ENCODE assay signal across 27 cellular contexts in genomic region chr16:4641306-4641687, GRCh38. TPM values are rescaled to one million over a fixed set of nuclear protein-coding genes. Genes with fewer than 3 reads are reported as not detected.
DNase-seq lines count a peak whose midpoint lies in the region; ATAC-seq and TF ChIP-seq lines count a peak whose summit lies in the region.
"Had no signal": no experiment of that assay in that cellular context is flagged by ENCODE, and none has a peak within 500 bp of the region (broad histone marks: within the 10 kb centered on the region; RNA-seq: fewer than 3 reads in every experiment).

No MANE protein-coding gene starts in this region.

- no peak for DNase-seq in natural killer cell
- DNase-seq in natural killer cell treated with Interleukin-12 subunit alpha and Interleukin-12 subunit beta and Interleukin-15 and Interleukin-18, amount 100 ng/mL, for 72 hours (ENCODE audit: low spot score): no peak
- DNase-seq in activated T-helper 1 cell treated with anti-CD3 and anti-CD28 coated beads, Interleukin-12 subunit alpha, Interleukin-12 subunit beta, Interleukin-2, Interleukin-4 antibody, amounts not matched to agents 30 ng/mL and 10 ng/mL and 1 ng/mL, durations not matched to agents 14 hours and 24 hours and 36 hours (ENCODE audit: low spot score): no peak
- DNase-seq in memory B cell (ENCODE audit: low spot score in 2 of 2): no peak
- DNase-seq in upper lobe of left lung: peak in 1 of 2 donors; percentile 49
- no peak for DNase-seq in stimulated activated naive CD4-positive, alpha-beta T cell (lab: John Stamatoyannopoulos, UW)
- DNase-seq in NOMO-1 treated with dmso at 0.1 percent for 144 hours (lab: John Stamatoyannopoulos, UW; ENCODE audit: unreplicated experiment): no peak
- no peak for DNase-seq in body of pancreas
- DNase-seq: activated B cell treated with CpG ODN at 0.5 μM for 24 hours; activated CD4-positive, alpha-beta T cell treated with anti-CD3 and anti-CD28 coated beads, Interleukin-2, amount 50 U/mL, for 4 hours; activated naive CD4-positive, alpha-beta T cell treated with anti-CD3 and anti-CD28 coated beads, Interleukin-2, amount 50 U/mL, for 16 hours; effector memory CD4-positive, alpha-beta T cell; gastrocnemius medialis; kidney; MM.1S; NCI-H146; NCI-H526 treated with DMSO at 0.1 percent for 48 hours; ovary; stimulated activated CD4-positive, alpha-beta T cell treated with anti-CD3 and anti-CD28 coated beads, Interleukin-4, amount 100 ng/mL, for 4 hours; T1000 had no signal

- ATAC-seq in natural killer cell: no peak
- no peak for ATAC-seq in natural killer cell treated with Interleukin-12 subunit alpha and Interleukin-12 subunit beta and Interleukin-15 and Interleukin-18, amount 100 ng/mL, for 72 hours
- ATAC-seq in memory B cell (ENCODE audit: low read depth): no peak
- ATAC-seq in upper lobe of left lung (ENCODE audit: low FRiP score in 2 of 2): peak; percentile 43 to 69
- no peak for ATAC-seq in body of pancreas
- ATAC-seq: gastrocnemius medialis, SK-N-SH treated with all-trans-retinoic acid at 6 μM for 48 hours had no signal

- no peak for TF ChIP-seq EP300 in upper lobe of left lung (IDR thresholded peaks at IDR 0.05)

- 68 to 86% methylated on average over 5 of the region's 5 CpGs for WGBS in upper lobe of left lung, 2 donors
- 84 to 87% methylated on average over 5 of the region's 5 CpGs for WGBS in body of pancreas, 2 donors

- H3K36me3 Mint-ChIP-seq in natural killer cell (no peaks in the 10 kb centered on the region), memory B cell (peaks cover 4% of the 10 kb centered on the region)
- H3K36me3 Mint-ChIP-seq in natural killer cell treated with Interleukin-12 subunit alpha and Interleukin-12 subunit beta and Interleukin-15 and Interleukin-18, amount 100 ng/mL, for 72 hours: no peaks in the 10 kb centered on the region
- H3K36me3 Mint-ChIP-seq in activated T-helper 1 cell treated with anti-CD3 and anti-CD28 coated beads, Interleukin-12 subunit alpha, Interleukin-12 subunit beta, Interleukin-2, Interleukin-4 antibody, amounts not matched to agents 30 ng/mL and 10 ng/mL and 1 ng/mL, durations not matched to agents 14 hours and 24 hours and 36 hours (ENCODE audit: low read depth): no peaks in the 10 kb centered on the region

- H3K27me3 Mint-ChIP-seq in natural killer cell (ENCODE audit: low read depth in 2 of 2) (no peaks in the 10 kb centered on the region), memory B cell (no peaks in the 10 kb centered on the region)
- no peaks in the 10 kb centered on the region for H3K27me3 Mint-ChIP-seq in natural killer cell treated with Interleukin-12 subunit alpha and Interleukin-12 subunit beta and Interleukin-15 and Interleukin-18, amount 100 ng/mL, for 72 hours
- H3K27me3 Mint-ChIP-seq in activated T-helper 1 cell treated with anti-CD3 and anti-CD28 coated beads, Interleukin-12 subunit alpha, Interleukin-12 subunit beta, Interleukin-2, Interleukin-4 antibody, amounts not matched to agents 30 ng/mL and 10 ng/mL and 1 ng/mL, durations not matched to agents 14 hours and 24 hours and 36 hours (ENCODE audit: insufficient read depth): no peaks in the 10 kb centered on the region
- H3K27me3 Mint-ChIP-seq: activated B cell treated with CpG ODN at 0.5 μM for 24 hours had no signal

- H3K4me3 ChIP-seq in upper lobe of left lung (no peak overlapping the region), body of pancreas (no peak overlapping the region)
- H3K4me3 ChIP-seq: BLaER1 treated with 17β-estradiol and CSF1 and Interleukin-3, amounts not matched to agents 10 nM and 100 nM; esophagus muscularis mucosa; gastrocnemius medialis; K562; ovary; right atrium auricular region; suprapubic skin; vagina had no signal

- H3K27ac ChIP-seq in upper lobe of left lung (peak overlapping the region in 3 of 4 donors; percentile 64 to 74 (median 66)), body of pancreas (no peak overlapping the region)
- H3K27ac ChIP-seq: BLaER1 treated with 17β-estradiol and CSF1 and Interleukin-3, amounts not matched to agents 10 nM and 100 nM; esophagus muscularis mucosa; ovary; right atrium auricular region; suprapubic skin; vagina had no signal

- H3K27ac Mint-ChIP-seq in natural killer cell (peak overlapping the region; percentile 71 to 81), memory B cell (peak overlapping the region; percentile 13)
- H3K27ac Mint-ChIP-seq in natural killer cell treated with Interleukin-12 subunit alpha and Interleukin-12 subunit beta and Interleukin-15 and Interleukin-18, amount 100 ng/mL, for 72 hours: peak overlapping the region in 1 of 2 donors; percentile 62
- H3K27ac Mint-ChIP-seq in activated T-helper 1 cell treated with anti-CD3 and anti-CD28 coated beads, Interleukin-12 subunit alpha, Interleukin-12 subunit beta, Interleukin-2, Interleukin-4 antibody, amounts not matched to agents 30 ng/mL and 10 ng/mL and 1 ng/mL, durations not matched to agents 14 hours and 24 hours and 36 hours: peak overlapping the region; percentile 52

- TF ChIP-seq CTCF in natural killer cell (IDR thresholded peaks at IDR 0.05) (no peak), upper lobe of left lung (IDR thresholded peaks at IDR 0.05) (no peak), body of pancreas (IDR thresholded peaks at IDR 0.05) (no peak)

- H3K4me1 Mint-ChIP-seq in natural killer cell: peaks cover 33 to 38% of the 10 kb centered on the region in 2 donors
- peaks cover 11 to 27% of the 10 kb centered on the region in 2 donors for H3K4me1 Mint-ChIP-seq in natural killer cell treated with Interleukin-12 subunit alpha and Interleukin-12 subunit beta and Interleukin-15 and Interleukin-18, amount 100 ng/mL, for 72 hours (ENCODE audit: low read depth in 2 of 2)
- H3K4me1 Mint-ChIP-seq in activated T-helper 1 cell treated with anti-CD3 and anti-CD28 coated beads, Interleukin-12 subunit alpha, Interleukin-12 subunit beta, Interleukin-2, Interleukin-4 antibody, amounts not matched to agents 30 ng/mL and 10 ng/mL and 1 ng/mL, durations not matched to agents 14 hours and 24 hours and 36 hours (ENCODE audit: low read depth): peaks cover 12% of the 10 kb centered on the region
- H3K4me1 Mint-ChIP-seq in memory B cell: peaks cover 18% of the 10 kb centered on the region

- no peak for TF ChIP-seq POLR2A in upper lobe of left lung (IDR thresholded peaks at IDR 0.05)
- no peak for TF ChIP-seq POLR2A in body of pancreas (IDR thresholded peaks at IDR 0.05)

- H3K9me3 ChIP-seq in upper lobe of left lung: no peaks in the 10 kb centered on the region
- no peaks in the 10 kb centered on the region for H3K9me3 ChIP-seq in body of pancreas
- H3K9me3 ChIP-seq: BLaER1 treated with 17β-estradiol and CSF1 and Interleukin-3, amounts not matched to agents 10 nM and 100 nM; esophagus muscularis mucosa; gastrocnemius medialis; ovary; right atrium auricular region; suprapubic skin; vagina had no signal

- H3K36me3 ChIP-seq in upper lobe of left lung (peaks cover 0 to 34% (median 8%) of the 10 kb centered on the region in 4 donors), body of pancreas (replicated peaks in 1 of 2; ENCODE audit: insufficient read depth in 1 of 2, low read depth in 2 of 2) (no peaks in the 10 kb centered on the region)
- H3K36me3 ChIP-seq: ovary, right atrium auricular region, suprapubic skin, vagina had no signal

- H3K27me3 ChIP-seq in upper lobe of left lung (no peaks in the 10 kb centered on the region), body of pancreas (no peaks in the 10 kb centered on the region)
- H3K27me3 ChIP-seq: BLaER1 treated with 17β-estradiol and CSF1 and Interleukin-3, amounts not matched to agents 10 nM and 100 nM; esophagus muscularis mucosa; gastrocnemius medialis; ovary; right atrium auricular region; suprapubic skin; vagina had no signal

- peaks cover 15 to 40% (median 23%) of the 10 kb centered on the region in 4 donors for H3K4me1 ChIP-seq in upper lobe of left lung
- H3K4me1 ChIP-seq in body of pancreas: peaks cover 5% of the 10 kb centered on the region
- H3K4me1 ChIP-seq: right atrium auricular region had no signal

- H3K4me3 Mint-ChIP-seq in natural killer cell (peak overlapping the region; percentile 35), memory B cell (no peak overlapping the region)
- H3K4me3 Mint-ChIP-seq in natural killer cell treated with Interleukin-12 subunit alpha and Interleukin-12 subunit beta and Interleukin-15 and Interleukin-18, amount 100 ng/mL, for 72 hours: no peak overlapping the region
- no peak overlapping the region for H3K4me3 Mint-ChIP-seq in activated T-helper 1 cell treated with anti-CD3 and anti-CD28 coated beads, Interleukin-12 subunit alpha, Interleukin-12 subunit beta, Interleukin-2, Interleukin-4 antibody, amounts not matched to agents 30 ng/mL and 10 ng/mL and 1 ng/mL, durations not matched to agents 14 hours and 24 hours and 36 hours
- H3K4me3 Mint-ChIP-seq: activated B cell treated with CpG ODN at 0.5 μM for 24 hours had no signal

- intact Hi-C loops in natural killer cell (cut with micrococcal nuclease) (no loop called here), body of pancreas (cut with DNase I) (no loop called here)
- intact Hi-C loops in activated T-helper 1 cell treated with anti-CD3 and anti-CD28 coated beads, Interleukin-12 subunit alpha, Interleukin-12 subunit beta, Interleukin-2, Interleukin-4 antibody, amounts not matched to agents 30 ng/mL and 10 ng/mL and 1 ng/mL, durations not matched to agents 14 hours and 24 hours and 36 hours (cut with micrococcal nuclease): no loop called here

- no peaks in the 10 kb centered on the region for H3K9me3 Mint-ChIP-seq in natural killer cell
- H3K9me3 Mint-ChIP-seq in natural killer cell treated with Interleukin-12 subunit alpha and Interleukin-12 subunit beta and Interleukin-15 and Interleukin-18, amount 100 ng/mL, for 72 hours: no peaks in the 10 kb centered on the region
- no peaks in the 10 kb centered on the region for H3K9me3 Mint-ChIP-seq in activated T-helper 1 cell treated with anti-CD3 and anti-CD28 coated beads, Interleukin-12 subunit alpha, Interleukin-12 subunit beta, Interleukin-2, Interleukin-4 antibody, amounts not matched to agents 30 ng/mL and 10 ng/mL and 1 ng/mL, durations not matched to agents 14 hours and 24 hours and 36 hours
- H3K9me3 Mint-ChIP-seq in memory B cell: no peaks in the 10 kb centered on the region
- H3K9me3 Mint-ChIP-seq: activated B cell treated with CpG ODN at 0.5 μM for 24 hours had no signal

RNA-seq across cellular contexts. Expression of gene MGRN1, which starts 16.7 kb away (rescaled TPM):
- total RNA-seq in natural killer cell (100 to 1,000 TPM; 102 to 106 (median 105) TPM), upper lobe of left lung (100 to 1,000 TPM in 3 of 6 donors, 10 to 100 TPM in 3; 49.0 to 148 (median 99.1) TPM), body of pancreas (10 to 100 TPM; 23.3 to 44.8 TPM)
- 100 to 1,000 TPM in 1 of 2 donors, 10 to 100 TPM in 1; 86.9 to 105 TPM for total RNA-seq in natural killer cell treated with Interleukin-12 subunit alpha and Interleukin-12 subunit beta and Interleukin-15 and Interleukin-18, amount 100 ng/mL, for 72 hours
- 110 and 119 TPM in 2 replicates for total RNA-seq in activated T-helper 1 cell treated with anti-CD3 and anti-CD28 coated beads, Interleukin-12 subunit alpha, Interleukin-12 subunit beta, Interleukin-2, Interleukin-4 antibody, amounts not matched to agents 30 ng/mL and 10 ng/mL and 1 ng/mL, durations not matched to agents 14 hours and 24 hours and 36 hours

RNA-seq across cellular contexts. Expression of gene UBALD1, which starts 26.6 kb away (rescaled TPM):
- total RNA-seq in natural killer cell (10 to 100 TPM; 40.8 to 54.4 (median 53.6) TPM), upper lobe of left lung (10 to 100 TPM; 14.9 to 43.9 (median 25.8) TPM), body of pancreas (10 to 100 TPM; 11.9 to 19.4 TPM)
- total RNA-seq in natural killer cell treated with Interleukin-12 subunit alpha and Interleukin-12 subunit beta and Interleukin-15 and Interleukin-18, amount 100 ng/mL, for 72 hours: 10 to 100 TPM; 17.4 to 27.9 TPM
- 23.1 and 26.2 TPM in 2 replicates for total RNA-seq in activated T-helper 1 cell treated with anti-CD3 and anti-CD28 coated beads, Interleukin-12 subunit alpha, Interleukin-12 subunit beta, Interleukin-2, Interleukin-4 antibody, amounts not matched to agents 30 ng/mL and 10 ng/mL and 1 ng/mL, durations not matched to agents 14 hours and 24 hours and 36 hours

RNA-seq across cellular contexts. Expression of gene NUDT16L1, which starts 52.1 kb away (rescaled TPM):
- total RNA-seq in natural killer cell: 10 to 100 TPM; 30.8 to 39.1 (median 35.0) TPM
- total RNA-seq in natural killer cell treated with Interleukin-12 subunit alpha and Interleukin-12 subunit beta and Interleukin-15 and Interleukin-18, amount 100 ng/mL, for 72 hours: 10 to 100 TPM; 37.3 to 57.0 TPM
- 39.9 and 41.9 TPM in 2 replicates for total RNA-seq in activated T-helper 1 cell treated with anti-CD3 and anti-CD28 coated beads, Interleukin-12 subunit alpha, Interleukin-12 subunit beta, Interleukin-2, Interleukin-4 antibody, amounts not matched to agents 30 ng/mL and 10 ng/mL and 1 ng/mL, durations not matched to agents 14 hours and 24 hours and 36 hours
- total RNA-seq in upper lobe of left lung: 10 to 100 TPM; 14.9 to 66.0 (median 34.1) TPM
- 10 to 100 TPM; 18.7 to 25.4 TPM for total RNA-seq in body of pancreas

Comparison
In these comparisons a context has a peak if more than half of its experiments do, and no peak if none do; other contexts are left out.
1. ATAC-seq: peak in upper lobe of left lung (2 of 2); none in natural killer cell (0 of 3), natural killer cell treated with Interleukin-12 subunit alpha and Interleukin-12 subunit beta and Interleukin-15 and Interleukin-18, amount 100 ng/mL, for 72 hours (0 of 2), memory B cell (single experiment) and body of pancreas (single experiment).
2. H3K27ac ChIP-seq: peak in upper lobe of left lung (3 of 4); none in body of pancreas (0 of 4).